Comparison of ENCODE assay signal across 10 cellular contexts in the genomic region with DNA sequence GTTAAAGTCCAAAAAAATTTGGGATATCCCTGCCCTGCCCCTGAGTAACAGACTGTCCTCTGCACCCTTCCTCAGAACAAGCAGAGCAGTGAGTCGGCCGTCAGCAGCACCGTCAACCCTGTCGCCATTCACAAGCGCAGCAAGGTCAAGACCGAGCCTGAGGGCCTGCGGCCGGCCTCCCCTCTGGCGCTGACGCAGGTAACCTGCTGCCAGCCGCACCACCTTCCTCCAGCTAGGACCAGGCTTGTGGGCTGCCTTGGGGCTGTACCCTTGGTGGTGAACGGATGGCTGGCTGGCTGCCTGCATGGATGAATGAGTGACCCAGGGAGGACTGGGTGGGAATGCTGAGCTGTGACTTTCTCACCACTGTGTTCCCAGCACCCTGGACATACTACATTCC.
"Had no signal": no experiment of that assay in that cellular context is flagged by ENCODE, and none has a peak within 500 bp of the region (broad histone marks: within the 10 kb centered on the region; RNA-seq: fewer than 3 reads in every experiment).

No MANE protein-coding gene starts in this region.

- DNase-seq: GM23248, GOT3, H7, HFFc6, KBM-7 had no signal

- H3K4me1 Mint-ChIP-seq: IgD-negative memory B cell had no signal

- H3K9me3 Mint-ChIP-seq: IgD-negative memory B cell had no signal

- ATAC-seq: HCT116, HepG2 had no signal

- H2AFZ ChIP-seq: GM23248 had no signal

- H3K9ac ChIP-seq: GM23248 had no signal

- H3K4me3 Mint-ChIP-seq: HFFc6 had no signal

- H3K36me3 Mint-ChIP-seq: IgD-negative memory B cell had no signal

- H3K27ac Mint-ChIP-seq: HFFc6, IgD-negative memory B cell had no signal

- H3K9me3 ChIP-seq: HAP-1 had no signal

- H3K4me1 ChIP-seq: HAP-1 had no signal

- H3K27me3 Mint-ChIP-seq: IgD-negative memory B cell had no signal

- H3K27ac ChIP-seq: GM23248, HL-60 had no signal

- H3K4me3 ChIP-seq: GM23248, HAP-1 had no signal

- FAIRE-seq: HepG2 had no signal
